ENCODE assay signal across 1 cellular context in genomic region chr12:45200497-45201043, GRCh38.
TF ChIP-seq lines count a peak whose summit lies in the region.

No MANE protein-coding gene starts in this region.

TF ChIP-seq in HepG2, 621 proteins besides CTCF, POLR2A, EP300 and RAD21:
- TF ChIP-seq AFF4 (CRISPR knock-in tag; IDR thresholded peaks at IDR 0.05) (no peak), CREB3 (CRISPR knock-in tag; IDR thresholded peaks at IDR 0.05) (no peak), ZNF589 (CRISPR knock-in tag; conservative IDR thresholded peaks at IDR 0.05) (0 out of 2 replicates have a peak, but pooled peaks have one; percentile 31), GATAD2A (CRISPR knock-in tag; IDR thresholded peaks at IDR 0.05) (0 out of 2 replicates have a peak, but pooled peaks have one; percentile 30), BCL6 (CRISPR knock-in tag; IDR thresholded peaks at IDR 0.05) (no peak), ARID3A (IDR thresholded peaks at IDR 0.05; ENCODE audit: low read depth, low read length) (peak; percentile 35; the same call in 1 of the 2 replicates), HNF4A (CRISPR knock-in tag; IDR thresholded peaks at IDR 0.05) (peak; percentile 22; the same call in 1 of the 2 replicates), ZNF687 (CRISPR knock-in tag; IDR thresholded peaks at IDR 0.05) (peak; percentile 28; the same call in 1 of the 2 replicates), CEBPB (IDR thresholded peaks at IDR 0.05; ENCODE audit: borderline replicate concordance, low read depth, low read length) (peak; percentile 95), SETDB1 (CRISPR knock-in tag; IDR thresholded peaks at IDR 0.05; ENCODE audit: borderline replicate concordance) (no peak), ARNT (IDR thresholded peaks at IDR 0.05) (no peak), THAP9 (CRISPR knock-in tag; IDR thresholded peaks at IDR 0.05; ENCODE audit: borderline replicate concordance) (no peak), MTF2 (CRISPR knock-in tag; IDR thresholded peaks at IDR 0.05; ENCODE audit: borderline replicate concordance) (no peak), CEBPG (CRISPR knock-in tag; IDR thresholded peaks at IDR 0.05) (peak; percentile 78), GATAD1 (CRISPR knock-in tag; IDR thresholded peaks at IDR 0.05) (no peak)
TF ChIP-seq in HepG2: peak in this region for 7.
